1 cellular context compared by ENCODE assay signal in the genomic region with DNA sequence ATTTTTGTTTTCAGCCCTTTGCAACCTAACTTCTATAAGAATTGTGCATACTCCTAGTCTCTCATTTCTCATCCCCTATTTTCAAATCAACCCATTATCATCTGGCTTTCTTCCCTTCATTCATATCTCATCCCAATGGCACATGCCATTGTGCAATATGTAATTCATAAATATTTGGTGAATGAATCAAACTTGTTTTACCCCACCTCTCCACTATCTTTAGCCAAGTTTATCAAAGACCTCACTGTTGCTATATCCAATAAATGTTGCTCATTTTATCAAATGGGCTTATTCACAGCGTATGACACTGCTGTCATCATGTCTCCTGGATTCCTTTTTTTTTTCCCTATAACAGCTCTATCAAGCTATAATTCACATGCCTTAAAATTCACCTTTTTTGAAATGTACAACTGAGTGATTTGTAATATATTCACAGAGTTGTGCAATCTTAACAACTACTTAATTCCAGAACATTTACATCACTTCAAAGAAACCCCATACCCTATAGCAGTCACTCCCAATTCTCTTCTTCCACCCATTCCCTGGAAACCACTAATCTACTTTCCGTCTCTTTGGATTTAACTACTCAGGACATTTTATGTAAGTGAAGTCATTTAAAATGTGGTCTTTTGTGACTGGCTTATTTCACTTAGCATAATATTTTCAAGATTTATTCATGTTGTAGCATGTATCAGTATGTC.
TF ChIP-seq lines count a peak whose summit lies in the region.

No MANE protein-coding gene starts in this region.

TF ChIP-seq in IMR-90, 13 proteins besides CTCF, POLR2A, EP300 and RAD21:
- TF ChIP-seq FOS (IDR thresholded peaks at IDR 0.05; ENCODE audit: low read depth, low read length), result no peak
- TF ChIP-seq BHLHE40 (IDR thresholded peaks at IDR 0.05; ENCODE audit: low read depth, low read length), result peak; percentile 90
- TF ChIP-seq CEBPB (IDR thresholded peaks at IDR 0.05; ENCODE audit: low read depth, low read length), result peak; percentile 92
TF ChIP-seq in IMR-90: peak in this region for 2.
